ENCODE assay signal across 16 cellular contexts in genomic region chr17:63966646-63967265, GRCh38. TPM values are rescaled to one million over a fixed set of nuclear protein-coding genes. Genes with fewer than 3 reads are reported as not detected.
DNase-seq lines count a peak whose midpoint lies in the region; ATAC-seq and TF ChIP-seq lines count a peak whose summit lies in the region.
"Had no signal": no experiment of that assay in that cellular context is flagged by ENCODE, and none has a peak within 500 bp of the region (broad histone marks: within the 10 kb centered on the region; RNA-seq: fewer than 3 reads in every experiment).

No MANE protein-coding gene starts in this region.

- H3K9me3 Mint-ChIP-seq in naive B cell = peaks cover 0 to 2% (median 0%) of the 10 kb centered on the region in 7 donors
- H3K9me3 Mint-ChIP-seq: HFFc6 had no signal

- no peaks in the 10 kb centered on the region for H3K36me3 Mint-ChIP-seq in T-helper 17 cell (ENCODE audit: low read depth)
- no peaks in the 10 kb centered on the region for H3K36me3 Mint-ChIP-seq in naive B cell

- POLR2A ChIA-PET in GM10248 (lab: Yijun Ruan, JAX) = no interaction called here

- DNase-seq in GM10248 (ENCODE audit: extremely low spot score) (peak; percentile 53), GM19238 (ENCODE audit: insufficient read length, low spot score) (peak; percentile 49), T-helper 17 cell (no peak), naive B cell (no peak), T1000 (lab: John Stamatoyannopoulos, UW) (no peak), foreskin fibroblast (no peak)
- DNase-seq: heart left ventricle, HFFc6, nucleus accumbens, PC-3 had no signal

- H3K4me3 Mint-ChIP-seq in T-helper 17 cell = peak overlapping the region; percentile 15
- H3K4me3 Mint-ChIP-seq in naive B cell = no peak overlapping the region
- H3K4me3 Mint-ChIP-seq: HFFc6 had no signal

- H3K27ac Mint-ChIP-seq in T-helper 17 cell (no peak overlapping the region), naive B cell (no peak overlapping the region)
- H3K27ac Mint-ChIP-seq: HFFc6 had no signal

- no peak overlapping the region for H3K4me3 ChIP-seq in foreskin fibroblast (ENCODE audit: low read depth in 1 of 2, low read length in 2 of 2)
- H3K4me3 ChIP-seq: heart left ventricle had no signal

- peaks cover 19% of the 10 kb centered on the region for H3K4me1 Mint-ChIP-seq in T-helper 17 cell
- H3K4me1 Mint-ChIP-seq in naive B cell = peaks cover 13 to 19% (median 18%) of the 10 kb centered on the region in 3 donors

- H3K27me3 Mint-ChIP-seq in T-helper 17 cell (no peaks in the 10 kb centered on the region), naive B cell (no peaks in the 10 kb centered on the region)

- no peaks in the 10 kb centered on the region for H3K9me3 ChIP-seq in T-helper 17 cell (ENCODE audit: control insufficient read depth, low read length, poor library complexity, severe bottlenecking)
- H3K9me3 ChIP-seq: heart left ventricle had no signal

- ATAC-seq in T-helper 17 cell (peak; percentile 58), naive B cell (ENCODE audit: low read depth in 2 of 2) (peak; percentile 34 to 48), HG03095 (IDR thresholded peaks at IDR 0.05; ENCODE audit: unreplicated experiment) (no peak), GM18870 (IDR thresholded peaks at IDR 0.05; ENCODE audit: unreplicated experiment) (no peak)
- ATAC-seq: heart left ventricle, PC-3 had no signal

- no peak for TF ChIP-seq CTCF in GM10248 (IDR thresholded peaks at IDR 0.05; ENCODE audit: control extremely low read depth, extremely low read depth, low read depth, missing control alignments)
- no peak for TF ChIP-seq CTCF in foreskin fibroblast (IDR thresholded peaks at IDR 0.05; ENCODE audit: low read depth, low read length)

- CTCF ChIA-PET in GM10248 (lab: Yijun Ruan, JAX) = interaction anchor here (0.6 to 9.1 kb wide), 8 partner anchors 12 to 119 kb away, joined by 3 to 54 read pairs (median 5); partner anchors contain the start of gene GH1

RNA-seq across cellular contexts. Expression of gene SCN4A, which starts 6.0 kb away (rescaled TPM):
- total RNA-seq in T-helper 17 cell = under 1 TPM; 0.02 to 0.16 TPM
- polyA plus RNA-seq in naive B cell (ENCODE audit: low read depth in 6 of 6) = 1 to 10 TPM in 3 of 6 donors, under 1 TPM in 2, not detected in 1; 0.89 to 1.4 (median 1.1) TPM
- total RNA-seq: HFFc6, MCF 10A, PC-3 had no signal

RNA-seq across cellular contexts. Expression of gene PRR29, which starts 31.4 kb away (rescaled TPM):
- 1 to 10 TPM; 1.7 to 3.3 TPM for total RNA-seq in T-helper 17 cell
- 1 to 10 TPM; 3.5 to 6.8 (median 5.8) TPM for polyA plus RNA-seq in naive B cell (ENCODE audit: low read depth in 6 of 6)
- total RNA-seq: bronchial epithelial cell, MCF 10A had no signal

RNA-seq across cellular contexts. Expression of gene CD79B, which starts 34.6 kb away (rescaled TPM):
- 10 to 100 TPM; 19.5 to 31.1 TPM for total RNA-seq in T-helper 17 cell
- 1,000 to 10,000 TPM; 2,263 to 2,851 (median 2,433) TPM for polyA plus RNA-seq in naive B cell (ENCODE audit: low read depth in 6 of 6)
- total RNA-seq: bronchial epithelial cell, MCF 10A, PC-3 had no signal

RNA-seq across cellular contexts. Expression of gene GH1, which starts 48.1 kb away (rescaled TPM):
- total RNA-seq in T-helper 17 cell = not detected
- 1 to 10 TPM in 1 of 6 donors, not detected in 5; 1.8 TPM for polyA plus RNA-seq in naive B cell (ENCODE audit: low read depth in 6 of 6)
- total RNA-seq: bronchial epithelial cell; heart left ventricle; HFFc6; liver; MCF 10A; PC-3; T-helper 1 cell treated with Interleukin-12 subunit alpha and Interleukin-12 subunit beta and Interleukin-4 antibody, amounts not matched to agents 30 ng/mL and 1 ng/mL, for 36 hours had no signal
- polyA plus RNA-seq: heart left ventricle, liver had no signal

RNA-seq across cellular contexts. Expression of gene ICAM2, which starts 53.7 kb away (rescaled TPM):
- 100 to 1,000 TPM; 113 to 115 TPM for total RNA-seq in T-helper 17 cell
- polyA plus RNA-seq in naive B cell (ENCODE audit: low read depth in 6 of 6) = 100 to 1,000 TPM; 214 to 346 (median 290) TPM
- total RNA-seq: MCF 10A, PC-3 had no signal

Comparison
In these comparisons a context has a peak if more than half of its experiments do, and no peak if none do; other contexts are left out.
1. DNase-seq: peak in GM10248 (single experiment) and GM19238 (single experiment); none in T-helper 17 cell (0 of 3), naive B cell (single experiment), T1000 (single experiment) and foreskin fibroblast (0 of 2).
2. ATAC-seq: peak in T-helper 17 cell (single experiment) and naive B cell (2 of 2); none in HG03095 (single experiment) and GM18870 (single experiment).